Comparison of ENCODE assay signal across 12 cellular contexts in the genomic region with DNA sequence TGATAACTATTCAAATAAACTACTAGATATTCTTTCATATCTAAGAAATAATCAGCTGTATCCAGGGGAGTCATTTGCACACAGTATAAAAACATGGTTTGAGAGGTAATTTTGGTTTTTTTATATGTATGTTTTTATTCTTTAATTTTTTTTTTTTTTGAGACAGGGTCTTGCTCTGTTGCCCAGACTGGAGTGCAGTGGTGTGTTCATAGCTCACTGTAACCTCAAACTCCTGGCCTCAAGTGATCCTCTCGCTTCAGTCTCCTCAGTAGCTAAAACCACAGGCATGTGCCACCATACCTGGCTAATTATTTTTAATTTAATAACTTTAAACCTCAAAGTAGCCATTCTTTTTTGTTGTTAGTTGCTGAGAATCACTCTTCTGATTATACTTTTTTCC. TPM values are rescaled to one million over a fixed set of nuclear protein-coding genes. Genes with fewer than 3 reads are reported as not detected.
DNase-seq lines count a peak whose midpoint lies in the region; ATAC-seq and TF ChIP-seq lines count a peak whose summit lies in the region.
"Had no signal": no experiment of that assay in that cellular context is flagged by ENCODE, and none has a peak within 500 bp of the region (broad histone marks: within the 10 kb centered on the region; RNA-seq: fewer than 3 reads in every experiment).

No MANE protein-coding gene starts in this region.

- H3K9me3 Mint-ChIP-seq in CD4-positive, CD25-positive, alpha-beta regulatory T cell: no peaks in the 10 kb centered on the region
- no peaks in the 10 kb centered on the region for H3K9me3 Mint-ChIP-seq in activated naive CD8-positive, alpha-beta T cell treated with anti-CD3 and anti-CD28 coated beads, Interleukin-2, amount 10 ng/mL, durations not matched to agents 7 days and 5 days
- no peaks in the 10 kb centered on the region for H3K9me3 Mint-ChIP-seq in mesothelial cell of epicardium
- H3K9me3 Mint-ChIP-seq: IgD-negative memory B cell had no signal

- 0 out of 2 replicates have a peak overlapping the region, but pooled peaks have one; percentile 13 for H3K4me2 ChIP-seq in KMS-11

- peak overlapping the region; percentile 100 for H3K27ac ChIP-seq in CD4-positive, CD25-positive, alpha-beta regulatory T cell (ENCODE audit: insufficient read depth, low read length, poor library complexity, severe bottlenecking)
- H3K27ac ChIP-seq in KMS-11: no peak overlapping the region

- no peaks in the 10 kb centered on the region for H3K27me3 ChIP-seq in CD4-positive, CD25-positive, alpha-beta regulatory T cell (ENCODE audit: control insufficient read depth, insufficient read depth, low read length)
- no peaks in the 10 kb centered on the region for H3K27me3 ChIP-seq in KMS-11 (ENCODE audit: insufficient read depth, low read depth)

- no peaks in the 10 kb centered on the region for H4K20me1 ChIP-seq in KMS-11 (ENCODE audit: insufficient read depth)

- peaks cover 60% of the 10 kb centered on the region for H3K4me1 ChIP-seq in CD4-positive, CD25-positive, alpha-beta regulatory T cell (ENCODE audit: control insufficient read depth, insufficient read depth, low read length, poor library complexity, severe bottlenecking)
- H3K4me1 ChIP-seq in KMS-11 (ENCODE audit: low read depth, poor library complexity, severe bottlenecking): peaks cover 18% of the 10 kb centered on the region

- H3K36me3 ChIP-seq in CD4-positive, CD25-positive, alpha-beta regulatory T cell (ENCODE audit: control insufficient read depth, insufficient read depth, low read length): peaks cover 12% of the 10 kb centered on the region
- no peaks in the 10 kb centered on the region for H3K36me3 ChIP-seq in KMS-11 (ENCODE audit: insufficient read depth)

- H3K4me1 Mint-ChIP-seq in CD4-positive, CD25-positive, alpha-beta regulatory T cell: peaks cover 26 to 83% (median 56%) of the 10 kb centered on the region in 4 donors
- peaks cover 39% of the 10 kb centered on the region for H3K4me1 Mint-ChIP-seq in activated naive CD8-positive, alpha-beta T cell treated with anti-CD3 and anti-CD28 coated beads, Interleukin-2, amount 10 ng/mL, durations not matched to agents 7 days and 5 days
- peaks cover 38% of the 10 kb centered on the region for H3K4me1 Mint-ChIP-seq in mesothelial cell of epicardium

- H2AFZ ChIP-seq in KMS-11 (ENCODE audit: low read depth): no peak overlapping the region

- DNase-seq in CD4-positive, CD25-positive, alpha-beta regulatory T cell: no peak
- DNase-seq in activated naive CD8-positive, alpha-beta T cell treated with anti-CD3 and anti-CD28 coated beads, Interleukin-2, amount 10 ng/mL, durations not matched to agents 7 days and 5 days: no peak
- DNase-seq in mesothelial cell of epicardium (ENCODE audit: low spot score in 2 of 2, unreplicated experiment in 2 of 2) (no peak), HPDE6-E6E7 (ENCODE audit: extremely low spot score) (no peak), D341Med (ENCODE audit: low spot score) (no peak), ureter (ENCODE audit: low spot score) (no peak)
- DNase-seq: activated effector memory CD4-positive, alpha-beta T cell treated with anti-CD3 and anti-CD28 coated beads, Interleukin-2, amount 50 U/mL, for 16 hours; Calu3; NCI-H2081 treated with DMSO at 0.1 percent for 48 hours had no signal

- peaks cover 7% of the 10 kb centered on the region; the same call in 1 of the 2 replicates for H3K79me2 ChIP-seq in KMS-11 (ENCODE audit: insufficient read depth, low read depth)

- no peaks in the 10 kb centered on the region for H3K9me3 ChIP-seq in CD4-positive, CD25-positive, alpha-beta regulatory T cell (ENCODE audit: control insufficient read depth in 2 of 2, low read length in 2 of 2)

- H3K4me3 Mint-ChIP-seq in CD4-positive, CD25-positive, alpha-beta regulatory T cell: peak overlapping the region; percentile 94 to 100 (median 99)
- peak overlapping the region; percentile 96 for H3K4me3 Mint-ChIP-seq in activated naive CD8-positive, alpha-beta T cell treated with anti-CD3 and anti-CD28 coated beads, Interleukin-2, amount 10 ng/mL, durations not matched to agents 7 days and 5 days
- H3K4me3 Mint-ChIP-seq in mesothelial cell of epicardium: peak overlapping the region; percentile 97

- peaks cover 36% of the 10 kb centered on the region for H3K36me3 Mint-ChIP-seq in CD4-positive, CD25-positive, alpha-beta regulatory T cell
- H3K36me3 Mint-ChIP-seq in activated naive CD8-positive, alpha-beta T cell treated with anti-CD3 and anti-CD28 coated beads, Interleukin-2, amount 10 ng/mL, durations not matched to agents 7 days and 5 days: peaks cover 29% of the 10 kb centered on the region
- H3K36me3 Mint-ChIP-seq in mesothelial cell of epicardium: peaks cover 23% of the 10 kb centered on the region

- no peak overlapping the region for H3K9ac ChIP-seq in KMS-11

- H3K4me3 ChIP-seq in CD4-positive, CD25-positive, alpha-beta regulatory T cell (ENCODE audit: low read depth, low read length): peak overlapping the region; percentile 99
- no peak overlapping the region for H3K4me3 ChIP-seq in KMS-11 (IDR thresholded peaks at IDR 0.05; ENCODE audit: insufficient read depth, low read depth, low read length)

- H3K27me3 Mint-ChIP-seq in CD4-positive, CD25-positive, alpha-beta regulatory T cell: peaks cover 9% of the 10 kb centered on the region
- H3K27me3 Mint-ChIP-seq in activated naive CD8-positive, alpha-beta T cell treated with anti-CD3 and anti-CD28 coated beads, Interleukin-2, amount 10 ng/mL, durations not matched to agents 7 days and 5 days: no peaks in the 10 kb centered on the region
- H3K27me3 Mint-ChIP-seq in mesothelial cell of epicardium (ENCODE audit: low read depth): no peaks in the 10 kb centered on the region
- H3K27me3 Mint-ChIP-seq: IgD-negative memory B cell had no signal

- peak overlapping the region in 2 of 3 donors; percentile 100 for H3K27ac Mint-ChIP-seq in CD4-positive, CD25-positive, alpha-beta regulatory T cell
- no peak overlapping the region for H3K27ac Mint-ChIP-seq in activated naive CD8-positive, alpha-beta T cell treated with anti-CD3 and anti-CD28 coated beads, Interleukin-2, amount 10 ng/mL, durations not matched to agents 7 days and 5 days
- peak overlapping the region; percentile 100 for H3K27ac Mint-ChIP-seq in mesothelial cell of epicardium

- ATAC-seq in CD4-positive, CD25-positive, alpha-beta regulatory T cell (ENCODE audit: low read depth in 2 of 2): no peak
- no peak for ATAC-seq in activated naive CD8-positive, alpha-beta T cell treated with anti-CD3 and anti-CD28 coated beads, Interleukin-2, amount 10 ng/mL, durations not matched to agents 7 days and 5 days (ENCODE audit: low read depth)
- no peak for ATAC-seq in HG03521 (IDR thresholded peaks at IDR 0.05; ENCODE audit: unreplicated experiment)

- TF ChIP-seq CTCF in KMS-11 (conservative IDR thresholded peaks at IDR 0.05; ENCODE audit: low read depth, low read length) (no peak), mesothelial cell of epicardium (IDR thresholded peaks at IDR 0.05; ENCODE audit: unreplicated experiment) (no peak)

- POLR2A ChIA-PET in activated naive CD8-positive, alpha-beta T cell treated with anti-CD3 and anti-CD28 coated beads, Interleukin-2, amount 10 ng/mL, durations not matched to agents 7 days and 5 days (lab: Charles Lee): interaction anchor here (0.6 to 3.3 kb wide), 4 partner anchors 78 to 400 kb away, joined by 3 to 32 read pairs (median 16); a partner anchor contains a TSS

RNA-seq across cellular contexts. Expression of a gene that starts 1.8 kb away (rescaled TPM):
- total RNA-seq in CD4-positive, CD25-positive, alpha-beta regulatory T cell: 49.1 TPM
- 10 to 100 TPM; 76.3 to 83.1 (median 77.6) TPM for polyA plus RNA-seq in CD4-positive, CD25-positive, alpha-beta regulatory T cell
- total RNA-seq in activated naive CD8-positive, alpha-beta T cell treated with anti-CD3 and anti-CD28 coated beads, Interleukin-2, amount 10 ng/mL, durations not matched to agents 7 days and 5 days: 10 to 100 TPM; 27.8 to 30.2 TPM
- total RNA-seq in mesothelial cell of epicardium (31.2 to 32.6 TPM (median 31.4 TPM) in 3 replicates), ureter (24.2 TPM)

RNA-seq across cellular contexts. Expression of a gene that starts 2.3 kb away (rescaled TPM):
- 52.6 TPM for total RNA-seq in CD4-positive, CD25-positive, alpha-beta regulatory T cell
- polyA plus RNA-seq in CD4-positive, CD25-positive, alpha-beta regulatory T cell: 100 to 1,000 TPM in 1 of 4 donors, 10 to 100 TPM in 3; 81.5 to 100 (median 89.3) TPM
- total RNA-seq in activated naive CD8-positive, alpha-beta T cell treated with anti-CD3 and anti-CD28 coated beads, Interleukin-2, amount 10 ng/mL, durations not matched to agents 7 days and 5 days: 10 to 100 TPM; 34.0 to 39.1 TPM
- total RNA-seq in mesothelial cell of epicardium: 24.3 to 25.2 TPM (median 25.2 TPM) in 3 replicates
- total RNA-seq in ureter: 23.0 TPM
